9 cellular contexts compared by ENCODE assay signal in the genomic region with DNA sequence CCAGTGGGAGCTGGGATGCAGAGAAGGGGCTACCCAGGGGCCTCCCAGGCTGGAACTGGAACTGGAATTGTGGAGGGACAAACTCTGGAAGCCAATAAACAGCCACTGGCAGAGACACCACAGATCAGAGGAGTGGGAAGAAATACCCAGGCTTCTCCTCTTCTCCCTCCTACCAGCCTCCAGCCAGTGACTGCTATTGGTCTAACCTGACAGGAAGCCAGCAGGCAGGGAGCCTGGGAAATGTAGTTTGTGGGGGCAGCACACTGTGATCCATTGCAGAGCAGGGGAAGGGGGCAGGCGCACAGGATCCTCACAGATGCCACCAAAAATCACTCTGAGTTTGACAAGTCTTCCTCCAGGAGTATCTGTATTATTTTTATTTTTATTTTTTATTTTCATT. TPM values are rescaled to one million over a fixed set of nuclear protein-coding genes. Genes with fewer than 3 reads are reported as not detected.
DNase-seq lines count a peak whose midpoint lies in the region; ATAC-seq and TF ChIP-seq lines count a peak whose summit lies in the region.
"Had no signal": no experiment of that assay in that cellular context is flagged by ENCODE, and none has a peak within 500 bp of the region (broad histone marks: within the 10 kb centered on the region; RNA-seq: fewer than 3 reads in every experiment).

No MANE protein-coding gene starts in this region.

- TF ChIP-seq POLR2A in ovary (IDR thresholded peaks at IDR 0.05) = no peak

- no peak overlapping the region for H3K27ac Mint-ChIP-seq in activated CD4-positive, alpha-beta memory T cell treated with anti-CD3 and anti-CD28 coated beads for 36 hours
- no peak overlapping the region for H3K27ac Mint-ChIP-seq in activated CD4-positive, alpha-beta memory T cell treated with anti-CD3 and anti-CD28 coated beads, Interleukin-2, amount 10 ng/mL, durations not matched to agents 7 days and 5 days

- no peaks in the 10 kb centered on the region for H3K36me3 Mint-ChIP-seq in activated CD4-positive, alpha-beta memory T cell treated with anti-CD3 and anti-CD28 coated beads for 36 hours
- no peaks in the 10 kb centered on the region for H3K36me3 Mint-ChIP-seq in activated CD4-positive, alpha-beta memory T cell treated with anti-CD3 and anti-CD28 coated beads, Interleukin-2, amount 10 ng/mL, durations not matched to agents 7 days and 5 days (ENCODE audit: low read depth)
- H3K36me3 Mint-ChIP-seq: CD4-positive, CD25-positive, alpha-beta regulatory T cell had no signal

- TF ChIP-seq EP300 in ovary (IDR thresholded peaks at IDR 0.05) = no peak

- no peaks in the 10 kb centered on the region for H3K27me3 ChIP-seq in ovary

- no peaks in the 10 kb centered on the region for H3K9me3 Mint-ChIP-seq in activated CD4-positive, alpha-beta memory T cell treated with anti-CD3 and anti-CD28 coated beads for 36 hours
- no peaks in the 10 kb centered on the region for H3K9me3 Mint-ChIP-seq in activated CD4-positive, alpha-beta memory T cell treated with anti-CD3 and anti-CD28 coated beads, Interleukin-2, amount 10 ng/mL, durations not matched to agents 7 days and 5 days

- peaks cover 32% of the 10 kb centered on the region for H3K27me3 Mint-ChIP-seq in activated CD4-positive, alpha-beta memory T cell treated with anti-CD3 and anti-CD28 coated beads for 36 hours
- H3K27me3 Mint-ChIP-seq in activated CD4-positive, alpha-beta memory T cell treated with anti-CD3 and anti-CD28 coated beads, Interleukin-2, amount 10 ng/mL, durations not matched to agents 7 days and 5 days = peaks cover 42% of the 10 kb centered on the region

- CTCF ChIA-PET in activated CD4-positive, alpha-beta memory T cell treated with anti-CD3 and anti-CD28 coated beads for 36 hours (lab: Charles Lee) = no interaction called here
- CTCF ChIA-PET in activated CD4-positive, alpha-beta memory T cell treated with anti-CD3 and anti-CD28 coated beads, Interleukin-2, amount 10 ng/mL, durations not matched to agents 7 days and 5 days (lab: Charles Lee) = no interaction called here

- ATAC-seq in HG02759 (IDR thresholded peaks at IDR 0.05; ENCODE audit: unreplicated experiment) (no peak), GM18873 (IDR thresholded peaks at IDR 0.05; ENCODE audit: low FRiP score, unreplicated experiment) (no peak)

- intact Hi-C loops in activated CD4-positive, alpha-beta memory T cell treated with anti-CD3 and anti-CD28 coated beads for 36 hours (cut with micrococcal nuclease) = no loop called here
- intact Hi-C loops in ovary (cut with DNase I) = no loop called here

- POLR2A ChIA-PET in activated CD4-positive, alpha-beta memory T cell treated with anti-CD3 and anti-CD28 coated beads for 36 hours (lab: Charles Lee) = no interaction called here
- POLR2A ChIA-PET in activated CD4-positive, alpha-beta memory T cell treated with anti-CD3 and anti-CD28 coated beads, Interleukin-2, amount 10 ng/mL, durations not matched to agents 7 days and 5 days (lab: Charles Lee) = interaction anchor here (0.6 kb wide), 1 partner anchor 181 kb away, joined by 3 read pairs; no protein-coding TSS in a partner anchor

- H3K4me3 ChIP-seq in ovary = no peak overlapping the region

- H3K4me1 Mint-ChIP-seq in activated CD4-positive, alpha-beta memory T cell treated with anti-CD3 and anti-CD28 coated beads for 36 hours (ENCODE audit: low read depth) = peaks cover under 1% of the 10 kb centered on the region
- H3K4me1 Mint-ChIP-seq in activated CD4-positive, alpha-beta memory T cell treated with anti-CD3 and anti-CD28 coated beads, Interleukin-2, amount 10 ng/mL, durations not matched to agents 7 days and 5 days = peaks cover 3% of the 10 kb centered on the region

- DNase-seq in activated CD4-positive, alpha-beta memory T cell treated with anti-CD3 and anti-CD28 coated beads for 36 hours = peak; percentile 17
- no peak for DNase-seq in activated CD4-positive, alpha-beta memory T cell treated with anti-CD3 and anti-CD28 coated beads, Interleukin-2, amount 10 ng/mL, durations not matched to agents 7 days and 5 days
- DNase-seq in NCI-H1694 (lab: John Stamatoyannopoulos, UW) (peak; percentile 54), amniotic epithelial cell (ENCODE audit: low read depth) (peak; percentile 21), ovary (no peak)
- DNase-seq in stimulated activated CD8-positive, alpha-beta memory T cell treated with anti-CD3 and anti-CD28 coated beads, Interleukin-4, amount 100 ng/mL, for 48 hours = peak; percentile 33

- no peak overlapping the region for H3K4me3 Mint-ChIP-seq in activated CD4-positive, alpha-beta memory T cell treated with anti-CD3 and anti-CD28 coated beads for 36 hours
- H3K4me3 Mint-ChIP-seq in activated CD4-positive, alpha-beta memory T cell treated with anti-CD3 and anti-CD28 coated beads, Interleukin-2, amount 10 ng/mL, durations not matched to agents 7 days and 5 days = no peak overlapping the region

- H3K27ac ChIP-seq in ovary = no peak overlapping the region

- H3K36me3 ChIP-seq in ovary = no peaks in the 10 kb centered on the region

- no peaks in the 10 kb centered on the region for H3K4me1 ChIP-seq in ovary (ENCODE audit: insufficient read depth)

- no peak for TF ChIP-seq CTCF in ovary (IDR thresholded peaks at IDR 0.05)

- 12 to 28% (median 20%) methylated on average over 1 of the region's 1 CpG for WGBS in ovary, 3 donors

- no peaks in the 10 kb centered on the region for H3K9me3 ChIP-seq in ovary

RNA-seq across cellular contexts. Expression of a gene that starts 12.1 kb away (rescaled TPM):
- total RNA-seq in activated CD4-positive, alpha-beta memory T cell treated with anti-CD3 and anti-CD28 coated beads for 36 hours = not detected
- total RNA-seq in activated CD4-positive, alpha-beta memory T cell treated with anti-CD3 and anti-CD28 coated beads, Interleukin-2, amount 10 ng/mL, durations not matched to agents 7 days and 5 days = not detected
- not detected for total RNA-seq in ovary
- polyA plus RNA-seq in ovary = not detected
- total RNA-seq: CD4-positive, CD25-positive, alpha-beta regulatory T cell had no signal
- polyA plus RNA-seq: CD4-positive, CD25-positive, alpha-beta regulatory T cell had no signal

RNA-seq across cellular contexts. Expression of a gene that starts 26.9 kb away (rescaled TPM):
- 10 to 100 TPM; 51.4 to 54.8 TPM for total RNA-seq in activated CD4-positive, alpha-beta memory T cell treated with anti-CD3 and anti-CD28 coated beads for 36 hours
- total RNA-seq in activated CD4-positive, alpha-beta memory T cell treated with anti-CD3 and anti-CD28 coated beads, Interleukin-2, amount 10 ng/mL, durations not matched to agents 7 days and 5 days = 10 to 100 TPM; 70.6 to 76.1 TPM
- 10 to 100 TPM; 43.6 to 66.8 (median 56.7) TPM for total RNA-seq in ovary
- 10 to 100 TPM; 41.7 to 59.2 TPM for polyA plus RNA-seq in ovary

Comparison
In these comparisons a context has a peak if more than half of its experiments do, and no peak if none do; other contexts are left out.
1. DNase-seq: peak in activated CD4-positive, alpha-beta memory T cell treated with anti-CD3 and anti-CD28 coated beads for 36 hours (single experiment), NCI-H1694 (single experiment), amniotic epithelial cell (single experiment) and stimulated activated CD8-positive, alpha-beta memory T cell treated with anti-CD3 and anti-CD28 coated beads, Interleukin-4, amount 100 ng/mL, for 48 hours (single experiment); none in activated CD4-positive, alpha-beta memory T cell treated with anti-CD3 and anti-CD28 coated beads, Interleukin-2, amount 10 ng/mL, durations not matched to agents 7 days and 5 days (single experiment) and ovary (0 of 5).